Comparison of ENCODE assay signal across 18 cellular contexts in genomic region chr17:63314766-63315165, GRCh38.
"Had no signal": no experiment of that assay in that cellular context is flagged by ENCODE, and none has a peak within 500 bp of the region (broad histone marks: within the 10 kb centered on the region; RNA-seq: fewer than 3 reads in every experiment).

No MANE protein-coding gene starts in this region.

- H3K4me1 Mint-ChIP-seq: natural killer cell had no signal

- H3K27me3 Mint-ChIP-seq: stimulated activated naive CD8-positive, alpha-beta T cell treated with anti-CD3 and anti-CD28 coated beads, Interleukin-15, amount 100 ng/mL, for 72 hours had no signal

- H3K9me3 Mint-ChIP-seq: natural killer cell had no signal

- ATAC-seq: left colon; left ventricle myocardium superior; lower lobe of right lung; natural killer cell; pancreas; right lobe of liver; stimulated activated naive CD8-positive, alpha-beta T cell treated with anti-CD3 and anti-CD28 coated beads, Interleukin-15, amount 100 ng/mL, for 72 hours had no signal

- DNase-seq: cortex of kidney; effector CD4-positive, alpha-beta T cell; head of caudate nucleus; left colon; left ventricle myocardium superior; lower lobe of right lung; natural killer cell; occipital lobe; pancreas; right lobe of liver; stimulated activated CD4-positive, alpha-beta T cell treated with anti-CD3 and anti-CD28 coated beads, Interleukin-12 subunit alpha, Interleukin-12 subunit beta, amount 100 ng/mL, for 4 hours; stimulated activated CD4-positive, alpha-beta T cell treated with anti-CD3 and anti-CD28 coated beads, Interleukin-1b, Interleukin-23, amount 100 ng/mL, for 48 hours; stimulated activated CD4-positive, alpha-beta T cell treated with anti-CD3 and anti-CD28 coated beads, Interleukin-4, amount 100 ng/mL, for 1 hour; stimulated activated CD8-positive, alpha-beta memory T cell treated with anti-CD3 and anti-CD28 coated beads, Interleukin-4, amount 100 ng/mL, for 48 hours; stimulated activated naive CD4-positive, alpha-beta T cell; stimulated activated naive CD8-positive, alpha-beta T cell treated with anti-CD3 and anti-CD28 coated beads, Interleukin-15, amount 100 ng/mL, for 72 hours; thyroid gland; trophoblast cell had no signal

- H3K27ac Mint-ChIP-seq: natural killer cell; stimulated activated naive CD8-positive, alpha-beta T cell treated with anti-CD3 and anti-CD28 coated beads, Interleukin-15, amount 100 ng/mL, for 72 hours had no signal

- H3K4me3 Mint-ChIP-seq: natural killer cell; stimulated activated naive CD8-positive, alpha-beta T cell treated with anti-CD3 and anti-CD28 coated beads, Interleukin-15, amount 100 ng/mL, for 72 hours had no signal
